19 cellular contexts compared by ENCODE assay signal in genomic region chr14:103641181-103641580, GRCh38. TPM values are rescaled to one million over a fixed set of nuclear protein-coding genes. Genes with fewer than 3 reads are reported as not detected.
A peak's percentile ranks its signal among the peaks of the same experiment; 100 is the strongest.
DNase-seq lines count a peak whose midpoint lies in the region; ATAC-seq and TF ChIP-seq lines count a peak whose summit lies in the region.
"Had no signal": no experiment of that assay in that cellular context is flagged by ENCODE, and none has a peak within 500 bp of the region (broad histone marks: within the 10 kb centered on the region; RNA-seq: fewer than 3 reads in every experiment).

No MANE protein-coding gene starts in this region.

- H3K36me3 ChIP-seq in ascending aorta (no peaks in the 10 kb centered on the region), thoracic aorta (no peaks in the 10 kb centered on the region)
- H3K36me3 ChIP-seq: Peyer's patch had no signal

- intact Hi-C loops in ascending aorta (cut with DNase I) = no loop called here

- H3K27me3 ChIP-seq in ascending aorta (no peaks in the 10 kb centered on the region), thoracic aorta (replicated peaks; ENCODE audit: insufficient read depth) (no peaks in the 10 kb centered on the region)
- H3K27me3 ChIP-seq: Peyer's patch had no signal

- DNase-seq in HCEC 1CT (peak; percentile 64), ascending aorta (ENCODE audit: low spot score in 2 of 2) (no peak), fibroblast of the aortic adventitia (ENCODE audit: low read depth) (peak; percentile 54), thoracic aorta (ENCODE audit: low spot score) (no peak), globus pallidus (ENCODE audit: low spot score) (no peak)
- DNase-seq: activated CD4-positive, CD25-positive, alpha-beta regulatory T cell; activated gamma-delta T cell; CD4-positive, alpha-beta T cell; effector CD4-positive, alpha-beta T cell; foreskin melanocyte; NCI-H1092 treated with DMSO at 0.1 percent for 48 hours; NCI-H748 treated with DMSO at 0.1 percent for 48 hours; nephron progenitor cell; Peyer's patch had no signal

- H3K4me3 ChIP-seq in ascending aorta = no peak overlapping the region
- no peak overlapping the region for H3K4me3 ChIP-seq in fibroblast of the aortic adventitia (ENCODE audit: low read depth, low read length)
- H3K4me3 ChIP-seq in thoracic aorta = no peak overlapping the region
- H3K4me3 ChIP-seq: GM12878, K562, lung, Peyer's patch had no signal

- H3K27ac ChIP-seq in ascending aorta = peak overlapping the region; percentile 3 to 69
- peak overlapping the region; percentile 15 to 43 for H3K27ac ChIP-seq in thoracic aorta
- H3K27ac ChIP-seq: Peyer's patch had no signal

- H3K9me3 ChIP-seq in ascending aorta = peaks cover 0 to 8% of the 10 kb centered on the region in 2 donors
- H3K9me3 ChIP-seq in thoracic aorta = no peaks in the 10 kb centered on the region
- H3K9me3 ChIP-seq: Peyer's patch had no signal

- H3K4me1 ChIP-seq in ascending aorta = peaks cover 13 to 34% of the 10 kb centered on the region in 2 donors
- peaks cover 37 to 54% of the 10 kb centered on the region in 2 donors for H3K4me1 ChIP-seq in thoracic aorta (ENCODE audit: control insufficient read depth in 1 of 2, low read depth in 2 of 2)

- no peak for TF ChIP-seq CTCF in ascending aorta (IDR thresholded peaks at IDR 0.05)
- no peak for TF ChIP-seq CTCF in fibroblast of the aortic adventitia (IDR thresholded peaks at IDR 0.05; ENCODE audit: insufficient read depth, low read length)
- no peak for TF ChIP-seq CTCF in thoracic aorta (IDR thresholded peaks at IDR 0.05)

- ATAC-seq in thoracic aorta (ENCODE audit: insufficient number of reproducible peaks, low FRiP score, low read depth) (no peak), GM21390 (IDR thresholded peaks at IDR 0.05; ENCODE audit: unreplicated experiment) (no peak), HG03139 (IDR thresholded peaks at IDR 0.05; ENCODE audit: unreplicated experiment) (no peak)
- ATAC-seq: GM12878, K562 had no signal

RNA-seq across cellular contexts. Expression of gene KLC1, which starts 12.2 kb away (rescaled TPM):
- total RNA-seq in ascending aorta (302 TPM), fibroblast of the aortic adventitia (ENCODE audit: low replicate concordance) (212 and 1,079 TPM in 2 replicates), thoracic aorta (100 to 1,000 TPM; 545 to 588 TPM)

Comparison
In these comparisons a context has a peak if more than half of its experiments do, and no peak if none do; other contexts are left out.
1. DNase-seq: peak in HCEC 1CT (single experiment) and fibroblast of the aortic adventitia (single experiment); none in ascending aorta (0 of 2), thoracic aorta (single experiment) and globus pallidus (single experiment).